Comparison of ENCODE assay signal across 21 cellular contexts in genomic region chr10:67977246-67977645, GRCh38.
"Had no signal": no experiment of that assay in that cellular context is flagged by ENCODE, and none has a peak within 500 bp of the region (broad histone marks: within the 10 kb centered on the region; RNA-seq: fewer than 3 reads in every experiment).

No MANE protein-coding gene starts in this region.

- DNase-seq: activated CD4-positive, alpha-beta memory T cell treated with anti-CD3 and anti-CD28 coated beads, Interleukin-2, amount 10 ng/mL, durations not matched to agents 7 days and 5 days; activated CD4-positive, alpha-beta T cell treated with anti-CD3 and anti-CD28 coated beads for 48 hours; activated CD4-positive, CD25-positive, alpha-beta regulatory T cell; activated naive CD4-positive, alpha-beta T cell treated with Interleukin-2 at 50 U/mL for 16 hours; activated naive CD8-positive, alpha-beta T cell treated with anti-CD3 and anti-CD28 coated beads, Interleukin-2, amount 50 U/mL, for 24 hours; activated T-cell treated with anti-CD3 and anti-CD28 coated beads, Interleukin-2, amount 50 U/mL, for 24 hours; brain microvascular endothelial cell; erythroblast; immature natural killer cell; kidney glomerular epithelial cell; lower lobe of right lung; natural killer cell; stimulated activated CD4-positive, alpha-beta T cell treated with anti-CD3 and anti-CD28 coated beads, Interleukin-12 subunit alpha, Interleukin-12 subunit beta, amount 100 ng/mL, for 4 hours; stimulated activated CD4-positive, alpha-beta T cell treated with anti-CD3 and anti-CD28 coated beads, Interleukin-1b, Interleukin-23, amount 100 ng/mL, for 48 hours; stimulated activated naive CD8-positive, alpha-beta T cell treated with anti-CD3 and anti-CD28 coated beads, Interleukin-15, Interleukin-2, amounts not matched to agents 100 U/mL and 50 U/mL, for 24 hours; T-helper 1 cell; T-helper 9 cell; tibial artery had no signal

- ATAC-seq: activated naive CD8-positive, alpha-beta T cell treated with anti-CD3 and anti-CD28 coated beads, Interleukin-2, amount 50 U/mL, for 24 hours; natural killer cell; stimulated activated naive CD8-positive, alpha-beta T cell treated with anti-CD3 and anti-CD28 coated beads, Interleukin-15, Interleukin-2, amounts not matched to agents 100 U/mL and 50 U/mL, for 24 hours had no signal

- H3K27ac ChIP-seq: brain microvascular endothelial cell, coronary artery, lower lobe of right lung, tibial artery had no signal

- H3K9me3 ChIP-seq: lower lobe of right lung, tibial artery had no signal

- H3K4me3 ChIP-seq: coronary artery, lower lobe of right lung, tibial artery had no signal

- FAIRE-seq: frontal cortex, urothelium cell line had no signal

- H3K27me3 ChIP-seq: brain microvascular endothelial cell, tibial artery had no signal

- H3K4me1 ChIP-seq: lower lobe of right lung had no signal
